In genomic region chr22:33049125-33049729, GRCh38 we compare ENCODE assay signal across 9 cellular contexts. TPM values are rescaled to one million over a fixed set of nuclear protein-coding genes. Genes with fewer than 3 reads are reported as not detected.
DNase-seq lines count a peak whose midpoint lies in the region; ATAC-seq, FAIRE-seq and TF ChIP-seq lines count a peak whose summit lies in the region.
"Had no signal": no experiment of that assay in that cellular context is flagged by ENCODE, and none has a peak within 500 bp of the region (broad histone marks: within the 10 kb centered on the region; RNA-seq: fewer than 3 reads in every experiment).

No MANE protein-coding gene starts in this region.

- no peak overlapping the region for H3K27ac Mint-ChIP-seq in stimulated activated effector memory CD8-positive, alpha-beta T cell treated with anti-CD3 and anti-CD28 coated beads, Interleukin-12 subunit alpha, Interleukin-12 subunit beta, amount 100 ng/mL, for 72 hours
- H3K27ac Mint-ChIP-seq: stimulated activated naive CD8-positive, alpha-beta T cell treated with anti-CD3 and anti-CD28 coated beads, Interleukin-15, Interleukin-2, amounts not matched to agents 100 ng/mL and 50 ng/mL, for 24 hours had no signal

- no peak overlapping the region for H3K4me2 ChIP-seq in endothelial cell of umbilical vein (ENCODE audit: insufficient read depth, low read length)

- TF ChIP-seq POLR2A in endothelial cell of umbilical vein (IDR thresholded peaks at IDR 0.05; ENCODE audit: low read depth, low read length): no peak

- no peaks in the 10 kb centered on the region for H3K79me2 ChIP-seq in endothelial cell of umbilical vein (ENCODE audit: control insufficient read depth, insufficient read depth, low read length)

- no peaks in the 10 kb centered on the region for H3K4me1 Mint-ChIP-seq in stimulated activated effector memory CD8-positive, alpha-beta T cell treated with anti-CD3 and anti-CD28 coated beads, Interleukin-12 subunit alpha, Interleukin-12 subunit beta, amount 100 ng/mL, for 72 hours

- POLR2A ChIA-PET in AG04449 (lab: Yijun Ruan, JAX) (no interaction called here), endothelial cell of umbilical vein (lab: Charles Lee) (no interaction called here)

- no peaks in the 10 kb centered on the region for H4K20me1 ChIP-seq in endothelial cell of umbilical vein (replicated peaks; ENCODE audit: control insufficient read depth, extremely low read depth, insufficient read depth, low read length)

- no peaks in the 10 kb centered on the region for H3K9me1 ChIP-seq in endothelial cell of umbilical vein (replicated peaks; ENCODE audit: control insufficient read depth, extremely low read depth, insufficient read depth, low read length)

- peak; percentile 89 for TF ChIP-seq CTCF in AG04449 (IDR thresholded peaks at IDR 0.05; ENCODE audit: insufficient read depth, low read length, missing control alignments)
- TF ChIP-seq CTCF in endothelial cell of umbilical vein (IDR thresholded peaks at IDR 0.05; ENCODE audit: extremely low read depth in 1 of 2, insufficient read depth in 1 of 2, low read depth in 1 of 2, low read length in 2 of 2): peak; percentile 78 to 89

- H3K9me3 ChIP-seq in endothelial cell of umbilical vein (replicated peaks; ENCODE audit: control insufficient read depth, insufficient read depth, low read length): no peaks in the 10 kb centered on the region

- no peak overlapping the region for H3K4me3 Mint-ChIP-seq in stimulated activated effector memory CD8-positive, alpha-beta T cell treated with anti-CD3 and anti-CD28 coated beads, Interleukin-12 subunit alpha, Interleukin-12 subunit beta, amount 100 ng/mL, for 72 hours
- H3K4me3 Mint-ChIP-seq: stimulated activated naive CD8-positive, alpha-beta T cell treated with anti-CD3 and anti-CD28 coated beads, Interleukin-15, Interleukin-2, amounts not matched to agents 100 ng/mL and 50 ng/mL, for 24 hours had no signal

- H3K4me1 ChIP-seq in endothelial cell of umbilical vein (ENCODE audit: control insufficient read depth, extremely low read depth, insufficient read depth, low read length): no peaks in the 10 kb centered on the region

- H3K9ac ChIP-seq in endothelial cell of umbilical vein (replicated peaks; ENCODE audit: extremely low read depth, insufficient read depth, low read length): no peak overlapping the region

- peak; percentile 74 for FAIRE-seq in endothelial cell of umbilical vein (lab: Jason Lieb, UNC)

- DNase-seq in AG04449 (ENCODE audit: low read depth, low spot score) (no peak), GM19238 (ENCODE audit: insufficient read length, low spot score) (peak; percentile 53), NCI-H460 (ENCODE audit: extremely low read depth, low read depth) (peak; percentile 43), endothelial cell of umbilical vein (ENCODE audit: low read depth, low spot score) (peak; percentile 30), myocyte (ENCODE audit: low read depth) (peak; percentile 66)
- peak; percentile 72 for DNase-seq in activated CD8-positive, alpha-beta memory T cell treated with anti-CD3 and anti-CD28 coated beads for 24 hours
- peak; percentile 24 to 57 for DNase-seq in stimulated activated effector memory CD8-positive, alpha-beta T cell treated with anti-CD3 and anti-CD28 coated beads, Interleukin-12 subunit alpha, Interleukin-12 subunit beta, amount 100 ng/mL, for 72 hours (ENCODE audit: low spot score in 2 of 2)

- H3K27ac ChIP-seq in endothelial cell of umbilical vein (ENCODE audit: insufficient read depth, low read depth, low read length): no peak overlapping the region

- intact Hi-C loops in endothelial cell of umbilical vein (cut with micrococcal nuclease): loop anchor here (1.0 kb wide), 2 partner anchors 31 to 520 kb away; no protein-coding TSS in a partner anchor

- no peaks in the 10 kb centered on the region for H3K27me3 ChIP-seq in endothelial cell of umbilical vein (ENCODE audit: control insufficient read depth in 2 of 2, insufficient read depth in 2 of 2, low read length in 2 of 2)

- H3K36me3 Mint-ChIP-seq in stimulated activated effector memory CD8-positive, alpha-beta T cell treated with anti-CD3 and anti-CD28 coated beads, Interleukin-12 subunit alpha, Interleukin-12 subunit beta, amount 100 ng/mL, for 72 hours: no peaks in the 10 kb centered on the region

- no peak overlapping the region for H2AFZ ChIP-seq in endothelial cell of umbilical vein (ENCODE audit: low read depth, low read length)

- no TSS peak for BruUV-seq in endothelial cell of umbilical vein (replicated peaks; lab: Mats Ljungman, UMichigan)

- no peaks in the 10 kb centered on the region for H3K36me3 ChIP-seq in endothelial cell of umbilical vein (ENCODE audit: control insufficient read depth in 2 of 2, extremely low read depth in 1 of 2, insufficient read depth in 2 of 2, low read length in 2 of 2)

- dilution Hi-C loops in endothelial cell of umbilical vein (cut with MboI; ENCODE audit: extremely low pct_ligation_motif_present, low sequenced_read_pairs): no loop called here

- CTCF ChIA-PET in AG04449 (lab: Yijun Ruan, JAX): interaction anchor here (1.0 to 4.0 kb wide), 15 partner anchors 9 to 941 kb away, joined by 3 to 35 read pairs (median 9); partner anchors contain the start of gene SYN3
- CTCF ChIA-PET in endothelial cell of umbilical vein (lab: Charles Lee): interaction anchor here (0.9 to 2.4 kb wide), 2 partner anchors 517 to 520 kb away, joined by 3 to 25 read pairs; no protein-coding TSS in a partner anchor

- H3K4me3 ChIP-seq in AG04449 (ENCODE audit: low read depth, low read length) (no peak overlapping the region), endothelial cell of umbilical vein (replicated peaks in 1 of 3; ENCODE audit: insufficient read depth in 1 of 3, low read depth in 1 of 3, low read length in 3 of 3) (no peak overlapping the region)

- ATAC-seq in stimulated activated effector memory CD8-positive, alpha-beta T cell treated with anti-CD3 and anti-CD28 coated beads, Interleukin-12 subunit alpha, Interleukin-12 subunit beta, amount 100 ng/mL, for 72 hours: peak; percentile 42
- ATAC-seq in HG03095 (IDR thresholded peaks at IDR 0.05; ENCODE audit: unreplicated experiment): no peak

- H3K9me3 Mint-ChIP-seq in stimulated activated effector memory CD8-positive, alpha-beta T cell treated with anti-CD3 and anti-CD28 coated beads, Interleukin-12 subunit alpha, Interleukin-12 subunit beta, amount 100 ng/mL, for 72 hours: no peaks in the 10 kb centered on the region
- H3K9me3 Mint-ChIP-seq: stimulated activated naive CD8-positive, alpha-beta T cell treated with anti-CD3 and anti-CD28 coated beads, Interleukin-15, Interleukin-2, amounts not matched to agents 100 ng/mL and 50 ng/mL, for 24 hours had no signal

TF ChIP-seq in endothelial cell of umbilical vein, 7 proteins besides CTCF, POLR2A, EP300 and RAD21:
- no peak for TF ChIP-seq MYC (IDR thresholded peaks at IDR 0.05; ENCODE audit: low read depth, low read length)
- TF ChIP-seq JUN (IDR thresholded peaks at IDR 0.05; ENCODE audit: borderline replicate concordance, insufficient read depth, insufficient read length, low read depth): no peak
- no peak for TF ChIP-seq FOS (IDR thresholded peaks at IDR 0.05; ENCODE audit: borderline replicate concordance, insufficient read depth, low read length)
- no peak for TF ChIP-seq GATA2 (IDR thresholded peaks at IDR 0.05; ENCODE audit: insufficient read depth, insufficient read length, low read depth, low read length)
- no peak for TF ChIP-seq POLR2AphosphoS5 (IDR thresholded peaks at IDR 0.05; ENCODE audit: insufficient read depth, low read depth, low read length)
- TF ChIP-seq EZH2 (IDR thresholded peaks at IDR 0.05; ENCODE audit: borderline replicate concordance, low read depth, low read length, severe bottlenecking): no peak

RNA-seq across cellular contexts. Expression of gene SYN3, which starts 9.0 kb away (rescaled TPM):
- not detected in 2 replicates for total RNA-seq in NCI-H460 (2014; rRNA removed; shearing (Covaris generic))
- polyA plus RNA-seq in NCI-H460 (2014; cell fraction: nucleus; rRNA removed): not detected in 2 replicates
- total RNA-seq in endothelial cell of umbilical vein: not detected in 2 replicates
- polyA plus RNA-seq in endothelial cell of umbilical vein: not detected in 2 replicates
- not detected in 2 replicates for polyA plus RNA-seq in endothelial cell of umbilical vein (2011; cell fraction: cytosol; rRNA removed)
- polyA plus RNA-seq in endothelial cell of umbilical vein (2011; cell fraction: nucleus; rRNA removed): not detected in 2 replicates
- not detected in 2 replicates for polyA plus RNA-seq in endothelial cell of umbilical vein (2012)
- polyA minus RNA-seq in endothelial cell of umbilical vein: not detected in 2 replicates
- not detected for polyA minus RNA-seq in endothelial cell of umbilical vein (2011; cell fraction: cytosol; rRNA and poly(A)+ RNA removed)
- polyA minus RNA-seq in endothelial cell of umbilical vein (2011; cell fraction: nucleus; rRNA and poly(A)+ RNA removed): not detected in 2 replicates
- not detected in 2 replicates for total RNA-seq in myocyte
- polyA plus RNA-seq in myocyte (2012): 0.25 TPM
